Comparison of ENCODE assay signal across 22 cellular contexts in genomic region chr22:30263883-30264282, GRCh38. TPM values are rescaled to one million over a fixed set of nuclear protein-coding genes. Genes with fewer than 3 reads are reported as not detected.
A peak's percentile ranks its signal among the peaks of the same experiment; 100 is the strongest.
DNase-seq lines count a peak whose midpoint lies in the region; ATAC-seq and TF ChIP-seq lines count a peak whose summit lies in the region.
"Had no signal": no experiment of that assay in that cellular context is flagged by ENCODE, and none has a peak within 500 bp of the region (broad histone marks: within the 10 kb centered on the region; RNA-seq: fewer than 3 reads in every experiment).

No MANE protein-coding gene starts in this region.

- H4K20me1 ChIP-seq in osteoblast (ENCODE audit: insufficient read depth, low read length), result no peaks in the 10 kb centered on the region

- H3K36me3 ChIP-seq in H7 (replicated peaks; ENCODE audit: control insufficient read depth, insufficient read depth, low read length) (no peaks in the 10 kb centered on the region), osteoblast (ENCODE audit: insufficient read depth, low read length) (no peaks in the 10 kb centered on the region)
- H3K36me3 ChIP-seq: cardiac muscle cell, pancreas had no signal

- no peak overlapping the region for H2AFZ ChIP-seq in osteoblast (ENCODE audit: low read length)

- H3K4me2 ChIP-seq in osteoblast (ENCODE audit: insufficient read depth, low read length), result no peak overlapping the region

- no peak overlapping the region for H3K27ac Mint-ChIP-seq in activated T-helper 17 cell treated with anti-CD3 and anti-CD28 coated beads, Interleukin-2, amount 50 U/mL, for 72 hours
- H3K27ac Mint-ChIP-seq: type B pancreatic cell had no signal

- peaks cover 8% of the 10 kb centered on the region for H3K36me3 Mint-ChIP-seq in activated T-cell treated with anti-CD3 and anti-CD28 coated beads, Interleukin-2, amount 50 U/mL, for 4 hours (ENCODE audit: insufficient read depth)
- peaks cover 71% of the 10 kb centered on the region for H3K36me3 Mint-ChIP-seq in activated T-helper 17 cell treated with anti-CD3 and anti-CD28 coated beads, Interleukin-2, amount 50 U/mL, for 72 hours (ENCODE audit: low read depth)
- H3K36me3 Mint-ChIP-seq: type B pancreatic cell had no signal

- DNase-seq in activated T-cell treated with anti-CD3 and anti-CD28 coated beads, Interleukin-2, amount 50 U/mL, for 4 hours, result no peak
- DNase-seq in activated T-cell treated with anti-CD3 and anti-CD28 coated beads, Interleukin-2, amount 50 U/mL, for 48 hours, result no peak
- peak; percentile 54 for DNase-seq in H7
- DNase-seq in osteoblast (ENCODE audit: insufficient read length, low spot score, missing footprints), result peak; percentile 41
- no peak for DNase-seq in T-helper 9 cell
- DNase-seq: cortex of kidney; effector memory CD8-positive, alpha-beta T cell; glutamatergic neuron; naive thymus-derived CD8-positive, alpha-beta T cell; NCI-H1436; NCI-H2081 treated with DMSO at 0.1 percent for 48 hours; NCI-H226; NCI-H748 treated with DMSO at 0.1 percent for 48 hours; retina; small intestine had no signal

- peak overlapping the region; percentile 91 for H3K4me3 Mint-ChIP-seq in activated T-cell treated with anti-CD3 and anti-CD28 coated beads, Interleukin-2, amount 50 U/mL, for 4 hours
- peak overlapping the region; percentile 95 for H3K4me3 Mint-ChIP-seq in activated T-helper 17 cell treated with anti-CD3 and anti-CD28 coated beads, Interleukin-2, amount 50 U/mL, for 72 hours
- H3K4me3 Mint-ChIP-seq: type B pancreatic cell had no signal

- H3K4me1 Mint-ChIP-seq in activated T-cell treated with anti-CD3 and anti-CD28 coated beads, Interleukin-2, amount 50 U/mL, for 4 hours (ENCODE audit: low read depth), result peaks cover 44% of the 10 kb centered on the region
- H3K4me1 Mint-ChIP-seq in activated T-helper 17 cell treated with anti-CD3 and anti-CD28 coated beads, Interleukin-2, amount 50 U/mL, for 72 hours, result peaks cover 29% of the 10 kb centered on the region

- H3K9me3 ChIP-seq in osteoblast (ENCODE audit: low read depth, low read length), result no peaks in the 10 kb centered on the region
- H3K9me3 ChIP-seq: pancreas had no signal

- H3K79me2 ChIP-seq in osteoblast (ENCODE audit: insufficient read depth, low read length), result no peaks in the 10 kb centered on the region

- H3K27me3 Mint-ChIP-seq in activated T-cell treated with anti-CD3 and anti-CD28 coated beads, Interleukin-2, amount 50 U/mL, for 4 hours (ENCODE audit: low read depth), result no peaks in the 10 kb centered on the region
- no peaks in the 10 kb centered on the region for H3K27me3 Mint-ChIP-seq in activated T-helper 17 cell treated with anti-CD3 and anti-CD28 coated beads, Interleukin-2, amount 50 U/mL, for 72 hours
- H3K27me3 Mint-ChIP-seq: activated naive CD4-positive, alpha-beta T cell treated with anti-CD3 and anti-CD28 coated beads, Interleukin-2, amount 50 U/mL, for 24 hours; effector memory CD8-positive, alpha-beta T cell; naive thymus-derived CD8-positive, alpha-beta T cell had no signal

- H3K4me1 ChIP-seq in osteoblast (ENCODE audit: insufficient read depth, low read length), result peaks cover 7% of the 10 kb centered on the region
- H3K4me1 ChIP-seq: pancreas had no signal

- peaks cover 3% of the 10 kb centered on the region for H3K27me3 ChIP-seq in H7 (ENCODE audit: control insufficient read depth, insufficient read depth, low read length)
- no peaks in the 10 kb centered on the region for H3K27me3 ChIP-seq in osteoblast (ENCODE audit: insufficient read depth, low read length)
- H3K27me3 ChIP-seq: cardiac muscle cell, pancreas had no signal

- ATAC-seq in activated T-cell treated with anti-CD3 and anti-CD28 coated beads, Interleukin-2, amount 50 U/mL, for 4 hours, result no peak
- no peak for ATAC-seq in activated T-helper 17 cell treated with anti-CD3 and anti-CD28 coated beads, Interleukin-2, amount 50 U/mL, for 72 hours (replicated peaks)
- no peak for ATAC-seq in HG03159 (IDR thresholded peaks at IDR 0.05; ENCODE audit: unreplicated experiment)
- ATAC-seq: effector memory CD8-positive, alpha-beta T cell; naive thymus-derived CD8-positive, alpha-beta T cell had no signal

- H3K4me3 ChIP-seq in H7 (ENCODE audit: insufficient read depth, low read depth, low read length), result no peak overlapping the region
- H3K4me3 ChIP-seq in osteoblast (ENCODE audit: insufficient read depth, low read length), result no peak overlapping the region
- H3K4me3 ChIP-seq: cardiac muscle cell had no signal

- no peak for TF ChIP-seq CTCF in osteoblast (IDR thresholded peaks at IDR 0.05; ENCODE audit: extremely low read depth, low read depth, low read length)

- no peak overlapping the region for H3K27ac ChIP-seq in osteoblast (ENCODE audit: low read depth, low read length)
- H3K27ac ChIP-seq: cardiac muscle cell, KMS-11, pancreas had no signal

- no peaks in the 10 kb centered on the region for H3K9me3 Mint-ChIP-seq in activated T-cell treated with anti-CD3 and anti-CD28 coated beads, Interleukin-2, amount 50 U/mL, for 4 hours
- no peaks in the 10 kb centered on the region for H3K9me3 Mint-ChIP-seq in activated T-helper 17 cell treated with anti-CD3 and anti-CD28 coated beads, Interleukin-2, amount 50 U/mL, for 72 hours
- H3K9me3 Mint-ChIP-seq: activated naive CD4-positive, alpha-beta T cell treated with anti-CD3 and anti-CD28 coated beads, Interleukin-2, amount 50 U/mL, for 24 hours; effector memory CD8-positive, alpha-beta T cell; naive thymus-derived CD8-positive, alpha-beta T cell; type B pancreatic cell had no signal

RNA-seq across cellular contexts. Expression of gene OSM, which starts 2.8 kb away (rescaled TPM):
- 10 to 100 TPM; 18.4 to 30.7 (median 22.2) TPM for total RNA-seq in activated T-cell treated with anti-CD3 and anti-CD28 coated beads, Interleukin-2, amount 50 U/mL, for 4 hours
- total RNA-seq in H7 (2014; rRNA removed; shearing (Covaris generic)), result not detected in 2 replicates
- total RNA-seq in activated T-helper 17 cell treated with anti-CD3 and anti-CD28 coated beads, Interleukin-2, amount 50 U/mL, for 72 hours, result 10 to 100 TPM; 41.1 to 88.6 TPM
- not detected in 2 replicates for total RNA-seq in osteoblast
- total RNA-seq: cardiac muscle cell had no signal

RNA-seq across cellular contexts. Expression of gene LIF, which starts 17.3 kb away (rescaled TPM):
- 100 to 1,000 TPM; 226 to 440 (median 307) TPM for total RNA-seq in activated T-cell treated with anti-CD3 and anti-CD28 coated beads, Interleukin-2, amount 50 U/mL, for 4 hours
- 0.41 and 0.59 TPM in 2 replicates for total RNA-seq in H7 (2014; rRNA removed; shearing (Covaris generic))
- total RNA-seq in activated T-helper 17 cell treated with anti-CD3 and anti-CD28 coated beads, Interleukin-2, amount 50 U/mL, for 72 hours, result 100 to 1,000 TPM; 175 to 300 TPM
- total RNA-seq in osteoblast, result 3.2 and 3.3 TPM in 2 replicates
- total RNA-seq: naive thymus-derived CD8-positive, alpha-beta T cell had no signal

RNA-seq across cellular contexts. Expression of gene CASTOR1, which starts 25.4 kb away (rescaled TPM):
- total RNA-seq in activated T-cell treated with anti-CD3 and anti-CD28 coated beads, Interleukin-2, amount 50 U/mL, for 4 hours, result 1 to 10 TPM; 1.1 to 2.9 (median 2.4) TPM
- total RNA-seq in H7 (2014; rRNA removed; shearing (Covaris generic)), result 10.2 and 15.4 TPM in 2 replicates
- total RNA-seq in activated T-helper 17 cell treated with anti-CD3 and anti-CD28 coated beads, Interleukin-2, amount 50 U/mL, for 72 hours, result 1 to 10 TPM; 4.6 to 4.8 TPM
- 5.3 and 5.8 TPM in 2 replicates for total RNA-seq in osteoblast

Comparison
In these comparisons a context has a peak if more than half of its experiments do, and no peak if none do; other contexts are left out.
1. DNase-seq: peak in H7 (single experiment) and osteoblast (single experiment); none in activated T-cell treated with anti-CD3 and anti-CD28 coated beads, Interleukin-2, amount 50 U/mL, for 4 hours (single experiment), activated T-cell treated with anti-CD3 and anti-CD28 coated beads, Interleukin-2, amount 50 U/mL, for 48 hours (0 of 2) and T-helper 9 cell (single experiment).
2. RNA of gene OSM, which starts 2.8 kb away (total RNA-seq): 41.1 to 88.6 TPM in activated T-helper 17 cell treated with anti-CD3 and anti-CD28 coated beads, Interleukin-2, amount 50 U/mL, for 72 hours and 18.4 to 30.7 TPM in activated T-cell treated with anti-CD3 and anti-CD28 coated beads, Interleukin-2, amount 50 U/mL, for 4 hours; not detected in H7 and not detected in osteoblast; every median in the first group is over 10 times any median in the second.
3. RNA of gene LIF, which starts 17.3 kb away (total RNA-seq): 226 to 440 TPM in activated T-cell treated with anti-CD3 and anti-CD28 coated beads, Interleukin-2, amount 50 U/mL, for 4 hours and 175 to 300 TPM in activated T-helper 17 cell treated with anti-CD3 and anti-CD28 coated beads, Interleukin-2, amount 50 U/mL, for 72 hours; 3.2 to 3.3 TPM in osteoblast and 0.41 to 0.59 TPM in H7; every median in the first group is over 10 times any median in the second.